23 cellular contexts compared by ENCODE assay signal in the genomic region with DNA sequence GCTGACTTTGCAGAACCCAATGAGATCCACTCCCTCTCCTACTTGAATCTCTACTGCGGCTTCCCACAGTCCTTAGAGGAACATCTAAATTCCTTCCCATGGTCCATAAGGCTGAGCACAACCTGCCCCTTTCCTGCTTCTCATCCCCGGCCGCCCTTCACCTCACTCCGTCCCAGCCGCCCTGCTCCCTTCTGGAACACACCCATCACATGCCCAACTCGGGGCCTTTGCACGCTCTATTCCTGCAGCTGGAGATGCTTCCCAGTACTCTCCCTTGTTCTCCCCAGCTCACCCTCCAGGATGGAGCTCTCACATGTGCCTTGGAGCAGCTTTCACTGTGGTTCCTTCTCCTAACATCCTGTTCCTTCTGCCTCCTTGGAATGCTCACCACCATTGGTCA. TPM values are rescaled to one million over a fixed set of nuclear protein-coding genes. Genes with fewer than 3 reads are reported as not detected.
DNase-seq lines count a peak whose midpoint lies in the region; FAIRE-seq and TF ChIP-seq lines count a peak whose summit lies in the region.
"Had no signal": no experiment of that assay in that cellular context is flagged by ENCODE, and none has a peak within 500 bp of the region (broad histone marks: within the 10 kb centered on the region; RNA-seq: fewer than 3 reads in every experiment).

No MANE protein-coding gene starts in this region.

- no peaks in the 10 kb centered on the region for H3K79me2 ChIP-seq in H9 (ENCODE audit: insufficient read depth, low read length)

- no peaks in the 10 kb centered on the region for H4K20me1 ChIP-seq in H9 (ENCODE audit: control insufficient read depth, insufficient read depth, insufficient read length)

- H3K23me2 ChIP-seq in H9 (ENCODE audit: insufficient read length, low read depth, low read length, poor library complexity, severe bottlenecking): no peaks in the 10 kb centered on the region

- H3T11ph ChIP-seq in H9 (ENCODE audit: low read length): no peak overlapping the region

- no peak overlapping the region for H3K4ac ChIP-seq in H9 (ENCODE audit: low read depth, low read length)

- intact Hi-C loops in spleen (cut with DNase I; ENCODE audit: low total_unique reads): no loop called here

- H4K8ac ChIP-seq in H9 (replicated peaks; ENCODE audit: insufficient read length, low read depth, low read length): no peak overlapping the region

- no peaks in the 10 kb centered on the region for H3K79me1 ChIP-seq in H9 (ENCODE audit: insufficient read depth, low read depth, low read length, poor library complexity, severe bottlenecking)

- H3K9me3 ChIP-seq in H9 (ENCODE audit: control insufficient read depth, low read depth, low read length) (no peaks in the 10 kb centered on the region), spleen (no peaks in the 10 kb centered on the region)
- H3K9me3 ChIP-seq: Caco-2 had no signal

- no peak overlapping the region for H3K56ac ChIP-seq in H9 (ENCODE audit: insufficient read length, low read depth, low read length)

- H3K36me3 Mint-ChIP-seq in activated T-cell treated with anti-CD3 and anti-CD28 coated beads, Interleukin-2, amount 50 U/mL, for 24 hours (ENCODE audit: low read depth): no peaks in the 10 kb centered on the region
- peaks cover 0 to 5% (median 3%) of the 10 kb centered on the region in 3 experiments; a peak in 2 of 7 replicates for H3K36me3 Mint-ChIP-seq in H9 (ENCODE audit: insufficient read depth in 1 of 3, low read depth in 3 of 3)
- no peaks in the 10 kb centered on the region for H3K36me3 Mint-ChIP-seq in endothelial cell (ENCODE audit: low read depth, unreplicated experiment)

- H4K91ac ChIP-seq in H9 (ENCODE audit: insufficient read length, low read depth, low read length): no peak overlapping the region

- H4K5ac ChIP-seq in H9 (ENCODE audit: insufficient read length, low read depth, low read length): no peak overlapping the region

- no peak overlapping the region for H3K4me3 ChIP-seq in spleen

- no peak overlapping the region for H3K18ac ChIP-seq in H9 (ENCODE audit: insufficient read length, low read depth, low read length)

- no peak overlapping the region for H2AK5ac ChIP-seq in H9 (ENCODE audit: insufficient read length, low read length)

- H2BK5ac ChIP-seq in H9 (ENCODE audit: insufficient read length, low read length): no peak overlapping the region

- H3K27ac ChIP-seq in H9 (ENCODE audit: insufficient read length, low read depth, low read length) (no peak overlapping the region), spleen (no peak overlapping the region)
- H3K27ac ChIP-seq: 22Rv1, C4-2B had no signal

- no peaks in the 10 kb centered on the region for H3K27me3 Mint-ChIP-seq in activated T-cell treated with anti-CD3 and anti-CD28 coated beads, Interleukin-2, amount 50 U/mL, for 24 hours
- H3K27me3 Mint-ChIP-seq in H9 (ENCODE audit: low read depth) (no peaks in the 10 kb centered on the region; the same call in 1 of the 2 replicates), endothelial cell (ENCODE audit: unreplicated experiment) (peaks cover 5% of the 10 kb centered on the region)

- WGBS in H9 (ENCODE audit: extremely low coverage, insufficient read length, low lambda C conversion rate): no CpG with 5 or more reads among the region's 7 CpGs
- WGBS in spleen, 5 donors: 93 to 97% (median 95%) methylated on average over 7 of the region's 7 CpGs

- no peaks in the 10 kb centered on the region for H3K36me3 ChIP-seq in spleen

- no peak overlapping the region for H2AFZ ChIP-seq in H9 (ENCODE audit: low read length)

- DNase-seq in activated T-cell treated with anti-CD3 and anti-CD28 coated beads, Interleukin-2, amount 50 U/mL, for 24 hours: no peak
- no peak for DNase-seq in activated T-cell treated with anti-CD3 and anti-CD28 coated beads for 4 hours
- DNase-seq in H9: no peak
- no peak for DNase-seq in endothelial cell (ENCODE audit: low spot score)
- DNase-seq in spleen: peak; percentile 20
- no peak for DNase-seq in stimulated activated CD4-positive, alpha-beta T cell treated with anti-CD3 and anti-CD28 coated beads, Interleukin-4, amount 100 ng/mL, for 4 hours
- DNase-seq in GM12892 (ENCODE audit: insufficient read length): no peak
- DNase-seq: Caco-2; CD8-positive, alpha-beta T cell; H7; HFFc6; IMR-90; KG1; MM.1S; NCI-H2029; NCI-H446; NCI-H774 had no signal

- TF ChIP-seq CTCF in H9 (conservative IDR thresholded peaks at IDR 0.05): no peak
- TF ChIP-seq CTCF in endothelial cell (IDR thresholded peaks at IDR 0.05; ENCODE audit: unreplicated experiment): no peak
- no peak for TF ChIP-seq CTCF in spleen (IDR thresholded peaks at IDR 0.05 in 8 of 11, conservative IDR thresholded peaks at IDR 0.05 in 3 of 11)

- H3K23ac ChIP-seq in H9 (ENCODE audit: insufficient read length, low read depth, low read length): no peak overlapping the region

- H3K9ac ChIP-seq in H9 (ENCODE audit: extremely low read depth, insufficient read length, low read length): no peak overlapping the region

- H3K14ac ChIP-seq in H9 (ENCODE audit: insufficient read depth, low read length): peak overlapping the region; percentile 40; the same call in 1 of the 2 replicates

- H2BK12ac ChIP-seq in H9 (ENCODE audit: insufficient read length, low read depth, low read length): no peak overlapping the region

- peaks cover 9% of the 10 kb centered on the region for H3K4me1 Mint-ChIP-seq in activated T-cell treated with anti-CD3 and anti-CD28 coated beads, Interleukin-2, amount 50 U/mL, for 24 hours (ENCODE audit: low read depth)
- peaks cover 23 to 32% of the 10 kb centered on the region in 2 experiments for H3K4me1 Mint-ChIP-seq in H9
- H3K4me1 Mint-ChIP-seq in endothelial cell (ENCODE audit: unreplicated experiment): no peaks in the 10 kb centered on the region
- H3K4me1 Mint-ChIP-seq: B cell had no signal

- no peak overlapping the region for H2BK15ac ChIP-seq in H9 (ENCODE audit: low read depth, low read length)

- H3K9me3 Mint-ChIP-seq in activated T-cell treated with anti-CD3 and anti-CD28 coated beads, Interleukin-2, amount 50 U/mL, for 24 hours: no peaks in the 10 kb centered on the region
- H3K9me3 Mint-ChIP-seq in H9: no peaks in the 10 kb centered on the region
- H3K9me3 Mint-ChIP-seq in endothelial cell (ENCODE audit: unreplicated experiment): no peaks in the 10 kb centered on the region
- H3K9me3 Mint-ChIP-seq: CD8-positive, alpha-beta T cell; HFFc6 had no signal

- no peak overlapping the region for H2BK20ac ChIP-seq in H9 (ENCODE audit: low read depth, low read length, poor library complexity, severe bottlenecking)

- H3K4me1 ChIP-seq in H9 (ENCODE audit: insufficient read depth, low read length) (peaks cover 3% of the 10 kb centered on the region; the same call in 1 of the 2 replicates), spleen (peaks cover 0 to 6% (median 0%) of the 10 kb centered on the region in 6 donors)
- H3K4me1 ChIP-seq: Caco-2 had no signal

- H3K27ac Mint-ChIP-seq in activated T-cell treated with anti-CD3 and anti-CD28 coated beads, Interleukin-2, amount 50 U/mL, for 24 hours: peak overlapping the region; percentile 5
- H3K27ac Mint-ChIP-seq in H9: peak overlapping the region in 1 of 3 experiments; percentile 13; a peak in 2 of 7 replicates
- peak overlapping the region; percentile 31 for H3K27ac Mint-ChIP-seq in endothelial cell (ENCODE audit: unreplicated experiment)
- H3K27ac Mint-ChIP-seq: B cell; CD8-positive, alpha-beta T cell; HFFc6 had no signal

- no peak for FAIRE-seq in GM12892 (lab: Jason Lieb, UNC)
- FAIRE-seq: G401.6, GM19239, RCC 7860 had no signal

- no peak for TF ChIP-seq POLR2A in spleen (IDR thresholded peaks at IDR 0.05)
- TF ChIP-seq POLR2A in GM12892 (IDR thresholded peaks at IDR 0.05; ENCODE audit: low read depth, low read length): no peak

- no peak overlapping the region for H2BK120ac ChIP-seq in H9 (ENCODE audit: low read depth, low read length, poor library complexity, severe bottlenecking)

- no peaks in the 10 kb centered on the region for H3K27me3 ChIP-seq in H9 (ENCODE audit: insufficient read depth, low read length)
- H3K27me3 ChIP-seq in spleen (replicated peaks in 1 of 7): no peaks in the 10 kb centered on the region

- H3K4me3 Mint-ChIP-seq in activated T-cell treated with anti-CD3 and anti-CD28 coated beads, Interleukin-2, amount 50 U/mL, for 24 hours: no peak overlapping the region
- no peak overlapping the region for H3K4me3 Mint-ChIP-seq in H9
- H3K4me3 Mint-ChIP-seq in endothelial cell (ENCODE audit: unreplicated experiment): no peak overlapping the region
- H3K4me3 Mint-ChIP-seq: B cell; CD8-positive, alpha-beta T cell; HFFc6 had no signal

- H3K4me2 ChIP-seq in H9 (ENCODE audit: insufficient read depth, insufficient read length, low read length): no peak overlapping the region

RNA-seq across cellular contexts. Expression of gene NKD1, which starts 23.6 kb away (rescaled TPM):
- total RNA-seq in H9 (2021) (1.9 and 3.7 TPM in 2 replicates), endothelial cell (ENCODE audit: unreplicated experiment) (2.4 TPM), spleen (10 to 100 TPM in 1 of 7 donors, 1 to 10 TPM in 6; 1.7 to 15.2 (median 7.0) TPM)
- polyA plus RNA-seq in spleen: under 1 TPM; 0.11 to 0.74 (median 0.38) TPM
- 0.13 TPM for polyA plus RNA-seq in GM12892 (2012; ENCODE audit: missing spikeins)
- total RNA-seq: HFFc6, IMR-90 had no signal
- polyA plus RNA-seq: IMR-90 had no signal
